17 cellular contexts compared by ENCODE assay signal in the genomic region with DNA sequence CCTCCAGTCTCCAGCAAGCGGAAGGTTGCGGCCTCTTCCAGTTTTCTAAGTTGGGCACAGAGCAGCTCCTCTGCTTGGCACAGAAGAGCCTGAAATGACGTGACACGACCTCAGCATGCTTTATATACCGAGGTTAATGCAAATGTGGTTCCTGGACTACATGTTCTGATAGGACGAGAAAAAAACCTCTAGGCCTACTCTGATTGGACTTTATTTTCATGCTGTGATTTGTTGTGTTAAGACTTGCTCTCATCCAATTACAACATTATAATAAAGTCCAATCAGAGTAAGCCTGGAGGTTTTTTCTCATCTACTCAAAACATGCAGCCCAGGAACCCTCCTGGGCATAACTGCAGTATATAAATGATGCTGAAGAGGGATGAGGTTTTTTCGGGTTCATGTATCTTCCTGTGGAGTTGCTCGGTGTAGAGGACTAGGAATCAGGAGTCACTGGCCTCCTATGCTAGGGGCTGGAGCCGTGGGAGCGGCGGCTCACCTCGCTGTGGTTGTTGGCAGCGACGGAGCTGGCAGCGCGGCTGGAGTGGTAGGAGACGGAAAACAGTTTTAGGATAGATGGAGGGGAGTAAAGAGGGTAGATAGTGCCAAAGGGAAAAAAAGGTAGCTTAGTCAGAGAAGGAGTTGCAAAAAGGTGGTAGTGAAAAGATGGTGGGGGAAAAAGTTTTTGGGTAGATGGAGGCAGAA.
DNase-seq lines count a peak whose midpoint lies in the region; FAIRE-seq and TF ChIP-seq lines count a peak whose summit lies in the region.
"Had no signal": no experiment of that assay in that cellular context is flagged by ENCODE, and none has a peak within 500 bp of the region (broad histone marks: within the 10 kb centered on the region; RNA-seq: fewer than 3 reads in every experiment).

No MANE protein-coding gene starts in this region.

- TF ChIP-seq CTCF in endothelial cell (IDR thresholded peaks at IDR 0.05; ENCODE audit: unreplicated experiment) = no peak

- no peak for FAIRE-seq in urothelium cell line (lab: Jason Lieb, UNC)
- FAIRE-seq: G401.6, GM12892, H1 had no signal

- peaks cover 33% of the 10 kb centered on the region for H3K9me3 Mint-ChIP-seq in endothelial cell (ENCODE audit: unreplicated experiment)

- no peaks in the 10 kb centered on the region for H3K4me1 Mint-ChIP-seq in endothelial cell (ENCODE audit: unreplicated experiment)
- H3K4me1 Mint-ChIP-seq: CD4-positive, alpha-beta memory T cell; H9 had no signal

- peak overlapping the region; percentile 47 for H3K4me3 Mint-ChIP-seq in endothelial cell (ENCODE audit: unreplicated experiment)
- H3K4me3 Mint-ChIP-seq: CD4-positive, alpha-beta memory T cell; H9 had no signal

- no peak overlapping the region for H3K27ac Mint-ChIP-seq in endothelial cell (ENCODE audit: unreplicated experiment)
- H3K27ac Mint-ChIP-seq: CD4-positive, alpha-beta memory T cell; H9 had no signal

- DNase-seq in HT1080 (ENCODE audit: low read depth) = peak; percentile 78
- no peak for DNase-seq in endothelial cell (ENCODE audit: low spot score)
- peak; percentile 20 for DNase-seq in urothelium cell line (ENCODE audit: low spot score)
- no peak for DNase-seq in T-helper 1 cell
- no peak for DNase-seq in activated naive CD4-positive, alpha-beta T cell treated with Interleukin-2 at 50 U/mL for 16 hours
- DNase-seq in activated CD4-positive, alpha-beta T cell treated with anti-CD3 and anti-CD28 coated beads for 4 hours = no peak
- DNase-seq: C1 segment of cervical spinal cord; Calu3; CD4-positive, alpha-beta memory T cell; COR-L47; DMS53; DMS79 treated with DMSO at 0.1 percent for 48 hours; GM23248; H9 had no signal

- H3K36me3 Mint-ChIP-seq in endothelial cell (ENCODE audit: low read depth, unreplicated experiment) = peaks cover 10% of the 10 kb centered on the region
- H3K36me3 Mint-ChIP-seq: CD4-positive, alpha-beta memory T cell had no signal

- H3K27me3 Mint-ChIP-seq in endothelial cell (ENCODE audit: unreplicated experiment) = peaks cover 18% of the 10 kb centered on the region
- H3K27me3 Mint-ChIP-seq: CD4-positive, alpha-beta memory T cell had no signal

Comparison
In these comparisons a context has a peak if more than half of its experiments do, and no peak if none do; other contexts are left out.
1. DNase-seq: peak in HT1080 (single experiment) and urothelium cell line (single experiment); none in endothelial cell (single experiment), T-helper 1 cell (0 of 5), activated naive CD4-positive, alpha-beta T cell treated with Interleukin-2 at 50 U/mL for 16 hours (single experiment) and activated CD4-positive, alpha-beta T cell treated with anti-CD3 and anti-CD28 coated beads for 4 hours (0 of 2).